In the genomic region with DNA sequence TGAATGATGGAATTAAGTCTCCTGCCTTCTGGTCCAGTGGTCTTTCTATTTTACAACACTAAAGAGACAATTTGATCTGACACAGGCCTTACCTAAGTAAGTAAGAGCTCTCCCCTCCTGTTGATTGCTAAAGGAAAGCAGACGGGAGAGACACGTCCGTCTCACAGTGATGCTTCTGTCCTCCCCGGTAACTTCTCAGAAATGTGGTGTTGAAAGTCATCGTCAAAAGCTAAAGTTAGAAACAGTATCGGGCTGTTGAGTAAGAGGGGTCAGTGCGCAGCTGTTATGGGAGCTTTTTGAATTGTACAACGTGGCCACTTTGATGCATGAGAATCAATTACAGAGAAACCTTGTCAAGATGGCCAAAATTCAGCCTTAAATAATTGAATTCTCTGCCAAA, we compare ENCODE assay signal across 24 cellular contexts. TPM values are rescaled to one million over a fixed set of nuclear protein-coding genes. Genes with fewer than 3 reads are reported as not detected.
"Had no signal": no experiment of that assay in that cellular context is flagged by ENCODE, and none has a peak within 500 bp of the region (broad histone marks: within the 10 kb centered on the region; RNA-seq: fewer than 3 reads in every experiment).

No MANE protein-coding gene starts in this region.

- H3K4me3 ChIP-seq: sigmoid colon, thyroid gland had no signal

- H3K27me3 Mint-ChIP-seq: activated naive CD8-positive, alpha-beta T cell treated with anti-CD3 and anti-CD28 coated beads, Interleukin-2, amount 50 U/mL, for 24 hours; stimulated activated naive CD8-positive, alpha-beta T cell treated with anti-CD3 and anti-CD28 coated beads, Interleukin-15, Interleukin-2, amounts not matched to agents 100 ng/mL and 50 ng/mL, for 24 hours had no signal

- H3K36me3 ChIP-seq: sigmoid colon, thyroid gland had no signal

- H3K27me3 ChIP-seq: sigmoid colon, thyroid gland had no signal

- H3K4me1 ChIP-seq: parathyroid adenoma, sigmoid colon, thyroid gland had no signal

- H3K9me3 ChIP-seq: sigmoid colon, thyroid gland had no signal

- H3K4me3 Mint-ChIP-seq: activated CD8-positive, alpha-beta T cell treated with anti-CD3 and anti-CD28 coated beads, Interleukin-2, amount 10 ng/mL, durations not matched to agents 7 days and 5 days; activated naive CD8-positive, alpha-beta T cell treated with anti-CD3 and anti-CD28 coated beads, Interleukin-2, amount 50 U/mL, for 24 hours; activated T-helper 1 cell treated with anti-CD3 and anti-CD28 coated beads, Interleukin-12 subunit alpha, Interleukin-12 subunit beta, Interleukin-2, Interleukin-4 antibody, amounts not matched to agents 30 ng/mL and 10 ng/mL and 1 ng/mL, durations not matched to agents 14 hours and 24 hours and 36 hours; stimulated activated naive CD8-positive, alpha-beta T cell treated with anti-CD3 and anti-CD28 coated beads, Interleukin-15, Interleukin-2, amounts not matched to agents 100 ng/mL and 50 ng/mL, for 24 hours had no signal

- H3K27ac ChIP-seq: parathyroid adenoma, sigmoid colon, thyroid gland had no signal

- ATAC-seq: activated CD8-positive, alpha-beta T cell treated with anti-CD3 and anti-CD28 coated beads, Interleukin-2, amount 10 ng/mL, durations not matched to agents 7 days and 5 days; activated naive CD8-positive, alpha-beta T cell treated with anti-CD3 and anti-CD28 coated beads, Interleukin-2, amount 50 U/mL, for 24 hours; left lobe of liver had no signal

- H3K27ac Mint-ChIP-seq: activated CD8-positive, alpha-beta T cell treated with anti-CD3 and anti-CD28 coated beads, Interleukin-2, amount 10 ng/mL, durations not matched to agents 7 days and 5 days; activated naive CD8-positive, alpha-beta T cell treated with anti-CD3 and anti-CD28 coated beads, Interleukin-2, amount 50 U/mL, for 24 hours; activated T-helper 1 cell treated with anti-CD3 and anti-CD28 coated beads, Interleukin-12 subunit alpha, Interleukin-12 subunit beta, Interleukin-2, Interleukin-4 antibody, amounts not matched to agents 30 ng/mL and 10 ng/mL and 1 ng/mL, durations not matched to agents 14 hours and 24 hours and 36 hours; stimulated activated naive CD8-positive, alpha-beta T cell treated with anti-CD3 and anti-CD28 coated beads, Interleukin-15, Interleukin-2, amounts not matched to agents 100 ng/mL and 50 ng/mL, for 24 hours had no signal

- H2AFZ ChIP-seq: parathyroid adenoma had no signal

- H3K9ac ChIP-seq: parathyroid adenoma had no signal

- H3K79me2 ChIP-seq: parathyroid adenoma had no signal

- DNase-seq: activated CD4-positive, alpha-beta T cell treated with anti-CD3 and anti-CD28 coated beads for 1 hour; activated CD4-positive, alpha-beta T cell treated with anti-CD3 and anti-CD28 coated beads, Interleukin-2, amount 50 U/mL, for 1 hour; activated CD8-positive, alpha-beta T cell treated with anti-CD3 and anti-CD28 coated beads, Interleukin-2, amount 10 ng/mL, durations not matched to agents 7 days and 5 days; activated gamma-delta T cell; activated naive CD4-positive, alpha-beta T cell treated with anti-CD3 and anti-CD28 coated beads, Interleukin-2, amount 50 U/mL, for 16 hours; activated naive CD8-positive, alpha-beta T cell treated with anti-CD3 and anti-CD28 coated beads, Interleukin-2, amount 50 U/mL, for 24 hours; dermis blood vessel endothelial cell; effector CD8-positive, alpha-beta T cell; foreskin melanocyte; nucleus accumbens; sigmoid colon; stimulated activated CD4-positive, alpha-beta T cell treated with anti-CD3 and anti-CD28 coated beads, Interleukin-12 subunit alpha, Interleukin-12 subunit beta, amount 100 ng/mL, for 4 hours; stimulated activated CD4-positive, alpha-beta T cell treated with anti-CD3 and anti-CD28 coated beads, Interleukin-4, amount 100 ng/mL, for 4 hours; substantia nigra; T-helper 9 cell; thyroid gland had no signal

- H3K4me1 Mint-ChIP-seq: activated naive CD8-positive, alpha-beta T cell treated with anti-CD3 and anti-CD28 coated beads, Interleukin-2, amount 50 U/mL, for 24 hours had no signal

RNA-seq across cellular contexts. Expression of a gene that starts 1.9 kb away (rescaled TPM):
- total RNA-seq: activated CD8-positive, alpha-beta T cell treated with anti-CD3 and anti-CD28 coated beads, Interleukin-2, amount 10 ng/mL, durations not matched to agents 7 days and 5 days; activated T-helper 1 cell treated with anti-CD3 and anti-CD28 coated beads, Interleukin-12 subunit alpha, Interleukin-12 subunit beta, Interleukin-2, Interleukin-4 antibody, amounts not matched to agents 30 ng/mL and 10 ng/mL and 1 ng/mL, durations not matched to agents 14 hours and 24 hours and 36 hours; chondrocyte; dermis blood vessel endothelial cell; left lobe of liver; lung microvascular endothelial cell; T-helper 1 cell treated with Interleukin-12 subunit alpha and Interleukin-12 subunit beta and Interleukin-4 antibody, amounts not matched to agents 30 ng/mL and 1 ng/mL, for 36 hours had no signal
- polyA plus RNA-seq: keratinocyte had no signal
